In the genomic region with DNA sequence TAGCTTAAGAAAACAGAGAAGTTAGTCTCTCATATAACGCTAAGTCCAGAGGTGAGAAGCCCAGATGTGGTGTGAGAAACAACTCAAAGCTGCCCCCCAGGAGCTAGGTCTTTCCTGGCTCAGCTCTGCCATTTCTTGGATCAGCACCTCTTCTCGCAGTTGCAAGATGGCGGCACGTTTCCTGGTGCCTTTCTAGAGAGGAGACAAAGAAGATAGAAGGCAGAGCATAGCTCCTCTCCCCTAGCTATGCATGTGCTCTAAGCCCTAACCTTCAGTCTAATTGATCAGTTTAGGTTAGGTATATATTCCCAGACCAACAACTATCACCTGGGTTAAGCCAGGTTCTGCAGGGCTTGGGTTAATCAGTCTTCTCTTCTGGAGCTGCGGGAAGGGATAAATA, we compare ENCODE assay signal across 17 cellular contexts.
A peak's percentile ranks its signal among the peaks of the same experiment; 100 is the strongest.
DNase-seq lines count a peak whose midpoint lies in the region; ATAC-seq and TF ChIP-seq lines count a peak whose summit lies in the region.
"Had no signal": no experiment of that assay in that cellular context is flagged by ENCODE, and none has a peak within 500 bp of the region (broad histone marks: within the 10 kb centered on the region; RNA-seq: fewer than 3 reads in every experiment).

No MANE protein-coding gene starts in this region.

- no peaks in the 10 kb centered on the region for H3K27me3 ChIP-seq in heart right ventricle
- no peaks in the 10 kb centered on the region for H3K27me3 ChIP-seq in sigmoid colon
- H3K27me3 ChIP-seq: BLaER1 treated with 17β-estradiol and CSF1 and Interleukin-3, amounts not matched to agents 10 nM and 100 nM had no signal

- H3K27ac ChIP-seq in heart right ventricle (no peak overlapping the region), coronary artery (no peak overlapping the region), sigmoid colon (no peak overlapping the region)
- H3K27ac ChIP-seq: BLaER1 treated with 17β-estradiol and CSF1 and Interleukin-3, amounts not matched to agents 10 nM and 100 nM; C4-2B had no signal

- no peaks in the 10 kb centered on the region for H3K4me1 ChIP-seq in heart right ventricle
- H3K4me1 ChIP-seq in sigmoid colon = no peaks in the 10 kb centered on the region
- H3K4me1 ChIP-seq: BLaER1 treated with 17β-estradiol and CSF1 and Interleukin-3, amounts not matched to agents 10 nM and 100 nM; Caco-2 had no signal

- H3K9me3 ChIP-seq in heart right ventricle (no peaks in the 10 kb centered on the region), sigmoid colon (no peaks in the 10 kb centered on the region)

- TF ChIP-seq EP300 in sigmoid colon (IDR thresholded peaks at IDR 0.05) = no peak

- ATAC-seq in Right ventricle myocardium inferior (no peak), heart right ventricle (no peak), esophagus mucosa (no peak), HG03342 (IDR thresholded peaks at IDR 0.05; ENCODE audit: unreplicated experiment) (no peak)
- ATAC-seq: CD8-positive, alpha-beta T cell had no signal

- TF ChIP-seq POLR2A in sigmoid colon (IDR thresholded peaks at IDR 0.05) = no peak

- DNase-seq in Right ventricle myocardium inferior (ENCODE audit: missing footprints) (peak; percentile 35), heart right ventricle (no peak), coronary artery (ENCODE audit: low spot score) (peak; percentile 16), sigmoid colon (peak; percentile 52), activated T-cell treated with anti-CD3 and anti-CD28 coated beads for 4 hours (no peak)
- DNase-seq: 8988T; AML-193; Caco-2; Calu3; CD4-positive, alpha-beta T cell; CD8-positive, alpha-beta T cell; DMS79 treated with DMSO at 0.1 percent for 48 hours; GF-D8 had no signal

- H3K36me3 ChIP-seq in heart right ventricle (no peaks in the 10 kb centered on the region), sigmoid colon (no peaks in the 10 kb centered on the region)
- H3K36me3 ChIP-seq: BLaER1 treated with 17β-estradiol and CSF1 and Interleukin-3, amounts not matched to agents 10 nM and 100 nM had no signal

- intact Hi-C loops in Right ventricle myocardium inferior (cut with DNase I) = loop anchor here (10.0 kb wide), 1 partner anchor 925 kb away; a partner anchor contains a TSS
- intact Hi-C loops in heart right ventricle (cut with DNase I) = loop anchor here in 4 of 10 donors (10.0 kb wide), 5 partner anchors 125 to 925 kb away; a partner anchor contains a TSS
- intact Hi-C loops in sigmoid colon (cut with DNase I) = loop anchor here (10.0 kb wide), 1 partner anchor 925 kb away; a partner anchor contains a TSS

- 95 to 96% methylated on average over 5 of the region's 5 CpGs for WGBS in heart right ventricle, 2 donors
- WGBS in sigmoid colon, 2 donors = 88 to 95% methylated on average over 5 of the region's 5 CpGs

- TF ChIP-seq CTCF in heart right ventricle (IDR thresholded peaks at IDR 0.05) = no peak
- TF ChIP-seq CTCF in coronary artery (IDR thresholded peaks at IDR 0.05) = no peak
- TF ChIP-seq CTCF in sigmoid colon (IDR thresholded peaks at IDR 0.05) = no peak

- H3K4me3 ChIP-seq in heart right ventricle = no peak overlapping the region
- no peak overlapping the region for H3K4me3 ChIP-seq in coronary artery
- no peak overlapping the region for H3K4me3 ChIP-seq in sigmoid colon
- H3K4me3 ChIP-seq: BLaER1 treated with 17β-estradiol and CSF1 and Interleukin-3, amounts not matched to agents 10 nM and 100 nM had no signal

Comparison
In these comparisons a context has a peak if more than half of its experiments do, and no peak if none do; other contexts are left out.
1. DNase-seq: peak in Right ventricle myocardium inferior (single experiment), coronary artery (single experiment) and sigmoid colon (single experiment); none in heart right ventricle (0 of 2) and activated T-cell treated with anti-CD3 and anti-CD28 coated beads for 4 hours (single experiment).